Comparison of ENCODE assay signal across 21 cellular contexts in genomic region chr3:30186741-30187219, GRCh38.
DNase-seq lines count a peak whose midpoint lies in the region; ATAC-seq and TF ChIP-seq lines count a peak whose summit lies in the region.
"Had no signal": no experiment of that assay in that cellular context is flagged by ENCODE, and none has a peak within 500 bp of the region (broad histone marks: within the 10 kb centered on the region; RNA-seq: fewer than 3 reads in every experiment).

No MANE protein-coding gene starts in this region.

- no peak for TF ChIP-seq EP300 in gastroesophageal sphincter (IDR thresholded peaks at IDR 0.05)

- ATAC-seq in Right ventricle myocardium superior (ENCODE audit: poor library complexity) (peak; percentile 91), left ventricle myocardium superior (peak; percentile 91), gastroesophageal sphincter (no peak)
- ATAC-seq: HCT116 had no signal

- no peaks in the 10 kb centered on the region for H3K27me3 ChIP-seq in mesenchymal stem cell (ENCODE audit: control insufficient read depth in 1 of 2, insufficient read depth in 1 of 2, low read length in 2 of 2)
- H3K27me3 ChIP-seq in gastroesophageal sphincter: no peaks in the 10 kb centered on the region
- H3K27me3 ChIP-seq: BLaER1 treated with 17β-estradiol and CSF1 and Interleukin-3, amounts not matched to agents 10 nM and 100 nM; SJCRH30 had no signal

- no peak overlapping the region for H3K18ac ChIP-seq in mesenchymal stem cell (ENCODE audit: low read depth in 1 of 2, low read length in 2 of 2)

- no peaks in the 10 kb centered on the region for H3K9me3 Mint-ChIP-seq in chondrocyte (ENCODE audit: low read depth)
- H3K9me3 Mint-ChIP-seq: CD8-positive, alpha-beta memory T cell had no signal

- H2BK12ac ChIP-seq in mesenchymal stem cell (ENCODE audit: low read length in 2 of 2): no peak overlapping the region

- no peaks in the 10 kb centered on the region for H3K9me3 ChIP-seq in mesenchymal stem cell (ENCODE audit: control insufficient read depth, low read length)
- H3K9me3 ChIP-seq in gastroesophageal sphincter: no peaks in the 10 kb centered on the region
- H3K9me3 ChIP-seq: BLaER1 treated with 17β-estradiol and CSF1 and Interleukin-3, amounts not matched to agents 10 nM and 100 nM; SJCRH30 had no signal

- no peak overlapping the region for H4K91ac ChIP-seq in mesenchymal stem cell (ENCODE audit: low read length)

- 91% methylated on average over 3 of the region's 3 CpGs for whole genome bisulfite sequencing in mesenchymal stem cell
- 85 to 86% methylated on average over 3 of the region's 3 CpGs for WGBS in gastroesophageal sphincter (ENCODE audit: low coverage in 1 of 2), 2 donors

- no peaks in the 10 kb centered on the region for H3K27me3 Mint-ChIP-seq in chondrocyte (ENCODE audit: low read depth)

- H2BK120ac ChIP-seq in mesenchymal stem cell (ENCODE audit: low read depth, low read length): no peak overlapping the region

- H2AK5ac ChIP-seq in mesenchymal stem cell (ENCODE audit: low read length, severe bottlenecking): no peak overlapping the region

- H3K4me1 ChIP-seq in mesenchymal stem cell (ENCODE audit: control insufficient read depth, insufficient read depth, low read depth, low read length) (peaks cover 1% of the 10 kb centered on the region), gastroesophageal sphincter (no peaks in the 10 kb centered on the region)
- H3K4me1 ChIP-seq: BLaER1 treated with 17β-estradiol and CSF1 and Interleukin-3, amounts not matched to agents 10 nM and 100 nM had no signal

- H3K36me3 ChIP-seq in mesenchymal stem cell (ENCODE audit: control insufficient read depth in 1 of 2, insufficient read depth in 2 of 2, low read depth in 1 of 2, low read length in 2 of 2) (no peaks in the 10 kb centered on the region), gastroesophageal sphincter (no peaks in the 10 kb centered on the region)
- H3K36me3 ChIP-seq: BLaER1 treated with 17β-estradiol and CSF1 and Interleukin-3, amounts not matched to agents 10 nM and 100 nM; SJCRH30 had no signal

- H3K4me1 Mint-ChIP-seq in chondrocyte (ENCODE audit: low read depth): no peaks in the 10 kb centered on the region
- H3K4me1 Mint-ChIP-seq: CD8-positive, alpha-beta memory T cell; IgD-negative memory B cell had no signal

- H3K9ac ChIP-seq in mesenchymal stem cell (ENCODE audit: low read length): no peak overlapping the region
- H3K9ac ChIP-seq: BLaER1 treated with 17β-estradiol and CSF1 and Interleukin-3, amounts not matched to agents 10 nM and 100 nM had no signal

- H4K8ac ChIP-seq in mesenchymal stem cell (ENCODE audit: low read length): no peak overlapping the region

- H3K36me3 Mint-ChIP-seq in chondrocyte (ENCODE audit: low read depth): no peaks in the 10 kb centered on the region
- H3K36me3 Mint-ChIP-seq: CD8-positive, alpha-beta memory T cell; IgD-negative memory B cell had no signal

- no peak overlapping the region for H3K14ac ChIP-seq in mesenchymal stem cell (ENCODE audit: low read length in 2 of 2)

- H3K4me2 ChIP-seq in mesenchymal stem cell (ENCODE audit: low read length, poor library complexity, severe bottlenecking): no peak overlapping the region
- H3K4me2 ChIP-seq: BLaER1 treated with 17β-estradiol and CSF1 and Interleukin-3, amounts not matched to agents 10 nM and 100 nM had no signal

- no peak overlapping the region for H3K4me3 Mint-ChIP-seq in chondrocyte (ENCODE audit: unreplicated experiment)
- H3K4me3 Mint-ChIP-seq: CD8-positive, alpha-beta memory T cell; IgD-negative memory B cell had no signal

- no peak overlapping the region for H3K4ac ChIP-seq in mesenchymal stem cell (ENCODE audit: low read depth in 1 of 2, low read length in 2 of 2)

- no peaks in the 10 kb centered on the region for H3K79me1 ChIP-seq in mesenchymal stem cell (replicated peaks; ENCODE audit: low read length, poor library complexity, severe bottlenecking)

- H3K27ac ChIP-seq in mesenchymal stem cell (ENCODE audit: low read length, poor library complexity, severe bottlenecking) (no peak overlapping the region), gastroesophageal sphincter (no peak overlapping the region)
- H3K27ac ChIP-seq: BLaER1 treated with 17β-estradiol and CSF1 and Interleukin-3, amounts not matched to agents 10 nM and 100 nM; SJCRH30 had no signal

- TF ChIP-seq POLR2A in gastroesophageal sphincter (IDR thresholded peaks at IDR 0.05): no peak

- no peak overlapping the region for H2BK5ac ChIP-seq in mesenchymal stem cell (ENCODE audit: low read depth, low read length, poor library complexity, severe bottlenecking)

- H3K27ac Mint-ChIP-seq in chondrocyte (ENCODE audit: unreplicated experiment): no peak overlapping the region
- H3K27ac Mint-ChIP-seq: CD8-positive, alpha-beta memory T cell; IgD-negative memory B cell had no signal

- H2AFZ ChIP-seq in mesenchymal stem cell (ENCODE audit: low read depth, low read length): no peak overlapping the region

- TF ChIP-seq CTCF in chondrocyte (IDR thresholded peaks at IDR 0.05) (no peak), gastroesophageal sphincter (IDR thresholded peaks at IDR 0.05) (no peak)

- H3K23ac ChIP-seq in mesenchymal stem cell (ENCODE audit: low read length in 2 of 2): no peak overlapping the region

- DNase-seq in Right ventricle myocardium superior: no peak
- DNase-seq in cardiac septum (ENCODE audit: low spot score): no peak
- peak; percentile 88 for DNase-seq in NCI-H748 (lab: John Stamatoyannopoulos, UW; ENCODE audit: unreplicated experiment)
- DNase-seq in left ventricle myocardium superior: no peak
- DNase-seq in chondrocyte (ENCODE audit: low spot score): no peak
- DNase-seq in mesenchymal stem cell: no peak
- no peak for DNase-seq in NCI-H1930 (lab: John Stamatoyannopoulos, UW)
- DNase-seq: CD8-positive, alpha-beta memory T cell; DMS79 treated with DMSO at 0.1 percent for 48 hours; Kasumi-1; MM.1S; NCI-H1105; NCI-H2029; NCI-H526; NK-92 treated with Interleukin-12 subunit alpha and Interleukin-12 subunit beta, amount 100 ng/mL, for 24 hours; OCI-M1; SJCRH30 had no signal

- H3K4me3 ChIP-seq in mesenchymal stem cell (ENCODE audit: insufficient read depth in 1 of 2, low read depth in 1 of 2, low read length in 2 of 2): no peak overlapping the region
- H3K4me3 ChIP-seq in gastroesophageal sphincter: no peak overlapping the region
- H3K4me3 ChIP-seq: BLaER1 treated with 17β-estradiol and CSF1 and Interleukin-3, amounts not matched to agents 10 nM and 100 nM; SJCRH30 had no signal

- H2BK15ac ChIP-seq in mesenchymal stem cell (ENCODE audit: low read depth, poor library complexity, severe bottlenecking): no peak overlapping the region

- intact Hi-C loops in Right ventricle myocardium superior (cut with DNase I) (no loop called here), cardiac septum (cut with DNase I) (no loop called here), left ventricle myocardium superior (cut with micrococcal nuclease) (no loop called here)
